In genomic region chr11:28296426-28296825, GRCh38 we compare ENCODE assay signal across 14 cellular contexts.
DNase-seq lines count a peak whose midpoint lies in the region; ATAC-seq and TF ChIP-seq lines count a peak whose summit lies in the region.
"Had no signal": no experiment of that assay in that cellular context is flagged by ENCODE, and none has a peak within 500 bp of the region (broad histone marks: within the 10 kb centered on the region; RNA-seq: fewer than 3 reads in every experiment).

No MANE protein-coding gene starts in this region.

- H3K27me3 Mint-ChIP-seq in neural progenitor cell (ENCODE audit: insufficient read depth, low read depth) = no peaks in the 10 kb centered on the region
- no peaks in the 10 kb centered on the region for H3K27me3 Mint-ChIP-seq in T-helper 2 cell treated with Interferon-gamma antibody and Interleukin-4, amounts not matched to agents 5 μg/mL and 100 μg/mL, for 36 hours (ENCODE audit: low read depth)

- H3K4me1 Mint-ChIP-seq in neural progenitor cell = no peaks in the 10 kb centered on the region
- no peaks in the 10 kb centered on the region for H3K4me1 Mint-ChIP-seq in T-helper 2 cell treated with Interferon-gamma antibody and Interleukin-4, amounts not matched to agents 5 μg/mL and 100 μg/mL, for 36 hours (ENCODE audit: low read depth)

- TF ChIP-seq CTCF in neural progenitor cell (IDR thresholded peaks at IDR 0.05) = no peak

- no peaks in the 10 kb centered on the region for H3K36me3 ChIP-seq in neural progenitor cell
- H3K36me3 ChIP-seq: cardiac muscle cell had no signal

- H3K4me3 ChIP-seq in neural progenitor cell = no peak overlapping the region
- H3K4me3 ChIP-seq: cardiac muscle cell had no signal

- H3K79me2 ChIP-seq in neural progenitor cell (ENCODE audit: low read depth) = no peaks in the 10 kb centered on the region

- no peaks in the 10 kb centered on the region for H3F3A ChIP-seq in neural progenitor cell (ENCODE audit: low read depth)

- H2AFZ ChIP-seq in neural progenitor cell (replicated peaks) = no peak overlapping the region

- H3K9me3 Mint-ChIP-seq in neural progenitor cell = peaks cover 3% of the 10 kb centered on the region
- H3K9me3 Mint-ChIP-seq in T-helper 2 cell treated with Interferon-gamma antibody and Interleukin-4, amounts not matched to agents 5 μg/mL and 100 μg/mL, for 36 hours = no peaks in the 10 kb centered on the region

- H3K4me3 Mint-ChIP-seq in neural progenitor cell = no peak overlapping the region
- no peak overlapping the region for H3K4me3 Mint-ChIP-seq in T-helper 2 cell treated with Interferon-gamma antibody and Interleukin-4, amounts not matched to agents 5 μg/mL and 100 μg/mL, for 36 hours

- no peak overlapping the region for H3K27ac ChIP-seq in neural progenitor cell
- H3K27ac ChIP-seq: cardiac muscle cell, HL-60 had no signal

- no peak overlapping the region for H3K9ac ChIP-seq in neural progenitor cell

- no peak overlapping the region for H3K27ac Mint-ChIP-seq in neural progenitor cell
- no peak overlapping the region for H3K27ac Mint-ChIP-seq in T-helper 2 cell treated with Interferon-gamma antibody and Interleukin-4, amounts not matched to agents 5 μg/mL and 100 μg/mL, for 36 hours

- H3K4me1 ChIP-seq in neural progenitor cell = no peaks in the 10 kb centered on the region

- H3K36me3 Mint-ChIP-seq in neural progenitor cell = peaks cover 3% of the 10 kb centered on the region
- H3K36me3 Mint-ChIP-seq in T-helper 2 cell treated with Interferon-gamma antibody and Interleukin-4, amounts not matched to agents 5 μg/mL and 100 μg/mL, for 36 hours (ENCODE audit: low read depth) = peaks cover 18% of the 10 kb centered on the region

- H3K9me3 ChIP-seq in neural progenitor cell (ENCODE audit: low read depth) = no peaks in the 10 kb centered on the region

- H3K4me2 ChIP-seq in neural progenitor cell = no peak overlapping the region

- TF ChIP-seq POLR2A in erythroblast (IDR thresholded peaks at IDR 0.05; ENCODE audit: low read length) = no peak

- no peak for DNase-seq in neural progenitor cell (ENCODE audit: low spot score)
- DNase-seq in NCI-H2107 treated with DMSO at 0.1 percent for 48 hours (lab: John Stamatoyannopoulos, UW; ENCODE audit: unreplicated experiment) = no peak
- DNase-seq in T-helper 2 cell treated with Interferon-gamma antibody and Interleukin-4, amounts not matched to agents 5 μg/mL and 100 μg/mL, for 36 hours (ENCODE audit: low spot score) = no peak
- no peak for DNase-seq in erythroblast (lab: John Stamatoyannopoulos, UW)
- DNase-seq: NCI-H1048; NCI-H748 treated with DMSO at 0.1 percent for 48 hours; SHP77 treated with DMSO at 0.1 percent for 48 hours; stimulated activated CD4-positive, alpha-beta T cell treated with anti-CD3 and anti-CD28 coated beads, Interleukin-4, amount 100 ng/mL, for 4 hours had no signal

- H4K20me1 ChIP-seq in neural progenitor cell (ENCODE audit: low read depth) = no peaks in the 10 kb centered on the region

- H3K27me3 ChIP-seq in neural progenitor cell = no peaks in the 10 kb centered on the region
- H3K27me3 ChIP-seq: cardiac muscle cell had no signal

- peak; percentile 96 for ATAC-seq in GM18502 (IDR thresholded peaks at IDR 0.05; ENCODE audit: poor library complexity, unreplicated experiment)
- ATAC-seq in GM19397 (IDR thresholded peaks at IDR 0.05; ENCODE audit: unreplicated experiment) = peak; percentile 95
- peak; percentile 100 for ATAC-seq in HG02678 (IDR thresholded peaks at IDR 0.05; ENCODE audit: unreplicated experiment)
- peak; percentile 98 for ATAC-seq in HG03378 (IDR thresholded peaks at IDR 0.05; ENCODE audit: unreplicated experiment)
